26 cellular contexts compared by ENCODE assay signal in genomic region chr12:82723891-82724290, GRCh38.
"Had no signal": no experiment of that assay in that cellular context is flagged by ENCODE, and none has a peak within 500 bp of the region (broad histone marks: within the 10 kb centered on the region; RNA-seq: fewer than 3 reads in every experiment).

No MANE protein-coding gene starts in this region.

- FAIRE-seq: colon, endometrium, islet of Langerhans, keratinocyte had no signal

- H3K36me3 ChIP-seq: gastrocnemius medialis, lower lobe of right lung had no signal

- H3K27me3 ChIP-seq: dorsolateral prefrontal cortex, esophagus squamous epithelium, gastrocnemius medialis, heart right ventricle, left lung had no signal

- H3K4me3 ChIP-seq: coronary artery, dorsolateral prefrontal cortex, esophagus squamous epithelium, gastrocnemius medialis, heart right ventricle, left lung, lower lobe of right lung had no signal

- DNase-seq: dermis blood vessel endothelial cell; dorsolateral prefrontal cortex; effector CD4-positive, alpha-beta T cell; effector memory CD4-positive, alpha-beta T cell; erythroblast; esophagus squamous epithelium; foreskin fibroblast; foreskin melanocyte; gastrocnemius medialis; glutamatergic neuron; head of caudate nucleus; heart right ventricle; hippocampal formation; left cardiac atrium; left lung; left ventricle myocardium superior; lower lobe of right lung; mesenchymal stem cell; midbrain had no signal

- H3K27ac ChIP-seq: coronary artery, dorsolateral prefrontal cortex, epithelial cell of prostate, esophagus squamous epithelium, gastrocnemius medialis, heart right ventricle, left lung, lower lobe of right lung had no signal

- H3K9me3 ChIP-seq: gastrocnemius medialis, heart right ventricle, lower lobe of right lung had no signal

- H3K4me1 ChIP-seq: esophagus squamous epithelium, gastrocnemius medialis, heart right ventricle, left lung, lower lobe of right lung had no signal

- ATAC-seq: esophagus mucosa, gastrocnemius medialis, heart right ventricle, left cardiac atrium, left lung, left ventricle myocardium superior, lower lobe of right lung had no signal
